ENCODE assay signal across 8 cellular contexts in the genomic region with DNA sequence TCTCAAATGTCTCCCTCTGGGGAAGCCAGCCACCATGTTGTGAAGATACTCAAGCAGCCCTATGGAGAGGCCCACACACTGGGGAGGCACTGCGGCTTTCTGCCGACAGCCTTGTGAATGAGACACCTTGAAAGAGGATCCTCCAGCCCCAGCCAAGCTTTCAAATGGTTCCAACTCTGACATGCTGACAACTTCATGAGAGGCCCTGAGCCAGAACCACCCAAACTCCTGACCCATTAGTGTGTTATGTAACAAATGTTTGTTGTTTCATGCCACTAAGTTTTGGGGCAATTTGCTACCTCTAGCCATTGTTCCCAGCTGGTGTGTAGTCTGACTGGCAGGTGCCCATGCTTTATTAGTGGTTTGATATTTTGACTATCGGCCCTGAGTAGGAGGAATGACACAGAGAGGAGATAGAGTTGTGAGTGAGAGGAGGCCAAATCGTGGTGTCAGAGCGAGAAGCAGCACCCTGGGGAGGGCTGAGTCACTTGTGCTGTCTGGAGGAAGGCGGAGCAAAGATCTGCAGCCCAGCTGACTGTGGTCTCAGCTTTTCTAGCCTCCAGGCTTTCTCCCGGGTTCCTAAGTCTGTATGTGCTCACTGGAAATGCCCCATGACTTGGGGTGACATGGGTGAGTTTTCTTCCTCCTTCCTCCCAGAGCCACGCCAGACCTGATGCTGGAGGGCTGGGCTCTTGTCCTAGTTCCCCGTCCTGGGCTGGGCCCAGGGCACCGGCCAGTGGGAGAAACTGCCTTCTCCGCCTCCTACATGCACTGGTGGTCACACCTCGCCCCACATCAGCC.
A peak's percentile ranks its signal among the peaks of the same experiment; 100 is the strongest.
DNase-seq lines count a peak whose midpoint lies in the region; ATAC-seq lines count a peak whose summit lies in the region.

No MANE protein-coding gene starts in this region.

- peak overlapping the region; percentile 89 for H3K27ac Mint-ChIP-seq in T-helper 1 cell treated with Interleukin-12 subunit alpha and Interleukin-12 subunit beta and Interleukin-4 antibody, amounts not matched to agents 30 μg/mL and 1 μg/mL, for 36 hours

- no peaks in the 10 kb centered on the region for H3K9me3 Mint-ChIP-seq in T-helper 1 cell treated with Interleukin-12 subunit alpha and Interleukin-12 subunit beta and Interleukin-4 antibody, amounts not matched to agents 30 μg/mL and 1 μg/mL, for 36 hours

- no peaks in the 10 kb centered on the region for H4K20me1 ChIP-seq in BLaER1

- DNase-seq in amniotic stem cell (lab: John Stamatoyannopoulos, UW) (peak; percentile 93), islet precursor cell (peak; percentile 85), NCI-H1105 (lab: John Stamatoyannopoulos, UW) (no peak)
- peak; percentile 43 to 61 (median 60) for DNase-seq in stimulated activated CD4-positive, alpha-beta T cell treated with anti-CD3 and anti-CD28 coated beads, TNF-alpha, amount 100 ng/mL, for 4 hours (ENCODE audit: low read depth in 3 of 3)

- peak overlapping the region; percentile 75 for H3K27ac ChIP-seq in BLaER1

- peak overlapping the region; percentile 64 for H3K9ac ChIP-seq in BLaER1

- peaks cover 68% of the 10 kb centered on the region for H3K4me1 Mint-ChIP-seq in T-helper 1 cell treated with Interleukin-12 subunit alpha and Interleukin-12 subunit beta and Interleukin-4 antibody, amounts not matched to agents 30 μg/mL and 1 μg/mL, for 36 hours (ENCODE audit: low read depth)

- no peaks in the 10 kb centered on the region for H3K27me3 Mint-ChIP-seq in T-helper 1 cell treated with Interleukin-12 subunit alpha and Interleukin-12 subunit beta and Interleukin-4 antibody, amounts not matched to agents 30 μg/mL and 1 μg/mL, for 36 hours (ENCODE audit: low read depth)

- peak overlapping the region; percentile 79 for H3K4me3 Mint-ChIP-seq in T-helper 1 cell treated with Interleukin-12 subunit alpha and Interleukin-12 subunit beta and Interleukin-4 antibody, amounts not matched to agents 30 μg/mL and 1 μg/mL, for 36 hours

- H3K36me3 Mint-ChIP-seq in T-helper 1 cell treated with Interleukin-12 subunit alpha and Interleukin-12 subunit beta and Interleukin-4 antibody, amounts not matched to agents 30 μg/mL and 1 μg/mL, for 36 hours (ENCODE audit: low read depth) = peaks cover 9% of the 10 kb centered on the region

- no peaks in the 10 kb centered on the region for H3K27me3 ChIP-seq in BLaER1

- ATAC-seq in GM19467 (IDR thresholded peaks at IDR 0.05; ENCODE audit: unreplicated experiment) = peak; percentile 54
- ATAC-seq in HG03558 (IDR thresholded peaks at IDR 0.05; ENCODE audit: extremely low read depth, unreplicated experiment) = peak; percentile 48

- H3K4me1 ChIP-seq in BLaER1 = peaks cover 97% of the 10 kb centered on the region

- no peaks in the 10 kb centered on the region for H3K36me3 ChIP-seq in BLaER1

- H3K4me2 ChIP-seq in BLaER1 = peak overlapping the region; percentile 99

- H3K9me3 ChIP-seq in BLaER1 = no peaks in the 10 kb centered on the region

- H3K4me3 ChIP-seq in BLaER1 = peak overlapping the region; percentile 63
